ENCODE assay signal across 1 cellular context in the genomic region with DNA sequence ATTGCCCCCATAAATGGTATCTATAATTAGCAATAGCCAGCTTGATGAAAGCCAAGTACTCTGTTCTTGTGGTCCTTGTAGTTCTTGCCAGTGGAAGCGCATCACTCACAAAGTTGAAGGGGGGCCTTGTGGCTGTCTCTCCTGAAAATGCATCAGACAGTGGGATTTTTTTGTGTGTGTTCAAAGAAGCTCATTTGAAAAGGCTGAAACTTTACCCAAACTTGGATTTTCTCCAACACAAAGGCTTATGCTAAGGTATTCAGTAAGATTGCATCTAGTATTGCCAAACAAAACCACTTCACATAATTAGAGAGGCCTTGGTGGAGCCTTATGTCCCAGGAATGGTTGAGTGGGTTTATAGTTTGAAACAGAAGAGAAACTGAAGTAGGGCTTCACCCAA.
TF ChIP-seq lines count a peak whose summit lies in the region.

No MANE protein-coding gene starts in this region.

TF ChIP-seq in HEK293, 187 proteins besides CTCF, POLR2A, EP300 and RAD21 (continued from another document):
- TF ChIP-seq, protein P1, sequence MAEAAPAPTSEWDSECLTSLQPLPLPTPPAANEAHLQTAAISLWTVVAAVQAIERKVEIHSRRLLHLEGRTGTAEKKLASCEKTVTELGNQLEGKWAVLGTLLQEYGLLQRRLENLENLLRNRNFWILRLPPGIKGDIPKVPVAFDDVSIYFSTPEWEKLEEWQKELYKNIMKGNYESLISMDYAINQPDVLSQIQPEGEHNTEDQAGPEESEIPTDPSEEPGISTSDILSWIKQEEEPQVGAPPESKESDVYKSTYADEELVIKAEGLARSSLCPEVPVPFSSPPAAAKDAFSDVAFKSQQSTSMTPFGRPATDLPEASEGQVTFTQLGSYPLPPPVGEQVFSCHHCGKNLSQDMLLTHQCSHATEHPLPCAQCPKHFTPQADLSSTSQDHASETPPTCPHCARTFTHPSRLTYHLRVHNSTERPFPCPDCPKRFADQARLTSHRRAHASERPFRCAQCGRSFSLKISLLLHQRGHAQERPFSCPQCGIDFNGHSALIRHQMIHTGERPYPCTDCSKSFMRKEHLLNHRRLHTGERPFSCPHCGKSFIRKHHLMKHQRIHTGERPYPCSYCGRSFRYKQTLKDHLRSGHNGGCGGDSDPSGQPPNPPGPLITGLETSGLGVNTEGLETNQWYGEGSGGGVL (tag by site-specific recombination; IDR thresholded peaks at IDR 0.05), result no peak
